ENCODE assay signal across 8 cellular contexts in genomic region chr17:59221159-59221847, GRCh38.
A peak's percentile ranks its signal among the peaks of the same experiment; 100 is the strongest.
DNase-seq lines count a peak whose midpoint lies in the region; ATAC-seq, FAIRE-seq and TF ChIP-seq lines count a peak whose summit lies in the region.

No MANE protein-coding gene starts in this region.

- no peak for ATAC-seq in GM21360 (IDR thresholded peaks at IDR 0.05; ENCODE audit: unreplicated experiment)

- peak overlapping the region; percentile 100 for H3K4me3 ChIP-seq in SK-N-MC
- peak overlapping the region; percentile 79 for H3K4me3 ChIP-seq in fibroblast of pulmonary artery (replicated peaks; ENCODE audit: low read depth, low read length)

- DNase-seq in NCI-H1694 treated with DMSO at 0.1 percent for 48 hours (lab: John Stamatoyannopoulos, UW): peak; percentile 35
- DNase-seq in NCI-H1694 (lab: John Stamatoyannopoulos, UW): no peak
- no peak for DNase-seq in SK-N-MC (ENCODE audit: low read depth, low spot score)
- DNase-seq in fibroblast of pulmonary artery (ENCODE audit: low read depth): peak; percentile 5
- DNase-seq in pons (ENCODE audit: low spot score): peak; percentile 36
- no peak for DNase-seq in NOMO-1 treated with DMSO at 0.1 percent for 48 hours (lab: John Stamatoyannopoulos, UW; ENCODE audit: unreplicated experiment)
- DNase-seq in RCC 7860 (ENCODE audit: low spot score): no peak

- no peaks in the 10 kb centered on the region for H3K9me3 ChIP-seq in SK-N-MC (ENCODE audit: low read depth, low read length)

- no peaks in the 10 kb centered on the region for H3K36me3 ChIP-seq in SK-N-MC (ENCODE audit: insufficient read depth, low read length)

- no peak overlapping the region for H3K27ac ChIP-seq in SK-N-MC

- no peak for FAIRE-seq in RCC 7860 (lab: Jason Lieb, UNC)

- H3K9ac ChIP-seq in SK-N-MC (ENCODE audit: insufficient read length): peak overlapping the region; percentile 88

- TF ChIP-seq CTCF in fibroblast of pulmonary artery (IDR thresholded peaks at IDR 0.05; ENCODE audit: low read length, missing control alignments): no peak

Comparison
In these comparisons a context has a peak if more than half of its experiments do, and no peak if none do; other contexts are left out.
1. DNase-seq: peak in NCI-H1694 treated with DMSO at 0.1 percent for 48 hours (single experiment), fibroblast of pulmonary artery (single experiment) and pons (single experiment); none in NCI-H1694 (single experiment), SK-N-MC (single experiment), NOMO-1 treated with DMSO at 0.1 percent for 48 hours (single experiment) and RCC 7860 (single experiment).